Comparison of ENCODE assay signal across 9 cellular contexts in the genomic region with DNA sequence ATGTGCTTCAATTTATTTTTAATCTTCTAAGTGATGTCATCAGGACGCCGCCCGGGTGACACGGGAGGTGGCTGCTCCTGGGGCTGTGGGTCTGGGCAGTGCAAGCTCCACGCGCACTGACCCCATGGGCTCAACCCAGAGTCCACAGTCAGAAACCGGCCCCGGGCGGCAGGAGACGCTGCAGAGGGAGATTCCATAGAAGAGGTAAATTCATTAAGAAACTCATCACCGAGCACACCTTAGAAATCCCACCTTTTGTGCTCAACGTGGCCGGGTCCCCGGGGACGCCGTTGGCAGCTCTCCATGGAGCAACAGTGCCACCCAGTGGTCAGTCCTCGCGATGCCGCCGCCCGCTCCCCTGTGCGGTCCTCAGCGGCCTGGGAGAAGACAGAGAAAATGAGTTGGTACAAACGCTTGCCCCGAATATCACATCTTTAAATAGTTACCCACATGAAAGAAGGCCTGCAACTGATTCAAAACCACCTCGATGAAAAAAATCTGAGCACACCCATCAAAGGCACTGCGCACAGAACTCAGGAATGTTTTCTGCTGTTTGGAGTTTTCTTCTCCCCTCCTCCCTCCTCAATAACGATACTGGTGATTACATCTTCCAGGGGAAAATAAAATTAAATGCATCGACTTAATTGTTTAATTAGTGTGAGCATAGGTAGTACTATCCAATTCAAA.
DNase-seq lines count a peak whose midpoint lies in the region; ATAC-seq, FAIRE-seq and TF ChIP-seq lines count a peak whose summit lies in the region.
"Had no signal": no experiment of that assay in that cellular context is flagged by ENCODE, and none has a peak within 500 bp of the region (broad histone marks: within the 10 kb centered on the region; RNA-seq: fewer than 3 reads in every experiment).

No MANE protein-coding gene starts in this region.

- H3K4me2 ChIP-seq in H1 (ENCODE audit: insufficient read depth in 1 of 2, low read depth in 2 of 2, low read length in 2 of 2): peak overlapping the region; percentile 0 to 54

- H3K4me3 ChIP-seq in CD4-positive, alpha-beta memory T cell (ENCODE audit: low read length in 2 of 2): no peak overlapping the region
- peak overlapping the region in 2 of 4 experiments; percentile 8 to 45; a peak in 2 of 8 replicates for H3K4me3 ChIP-seq in H1 (ENCODE audit: extremely low read depth in 1 of 4, insufficient read depth in 2 of 4, low read depth in 3 of 4, low read length in 4 of 4)

- no peak overlapping the region for H3K9ac ChIP-seq in H1 (replicated peaks in 1 of 4; ENCODE audit: extremely low read depth in 1 of 4, low read depth in 3 of 4, low read length in 3 of 4)

- no peaks in the 10 kb centered on the region for H3K36me3 ChIP-seq in CD4-positive, alpha-beta memory T cell (ENCODE audit: insufficient read depth, low read length)
- H3K36me3 ChIP-seq in H1 (ENCODE audit: control insufficient read depth in 2 of 4, insufficient read depth in 4 of 4, low read length in 3 of 4): no peaks in the 10 kb centered on the region

- no peak for FAIRE-seq in H1 (lab: Jason Lieb, UNC)

- no peaks in the 10 kb centered on the region for H3K79me2 ChIP-seq in H1 (ENCODE audit: control insufficient read depth in 1 of 2, insufficient read depth in 2 of 2, low read length in 2 of 2)

- H3K14ac ChIP-seq in H1 (ENCODE audit: insufficient read length): no peak overlapping the region

- no peak overlapping the region for H2BK5ac ChIP-seq in H1 (ENCODE audit: low read depth, low read length)

- H3K27me3 ChIP-seq in CD4-positive, alpha-beta memory T cell (ENCODE audit: insufficient read depth, low read length): no peaks in the 10 kb centered on the region
- H3K27me3 ChIP-seq in H1 (replicated peaks in 1 of 4; ENCODE audit: control insufficient read depth in 3 of 4, extremely low read depth in 1 of 4, insufficient read depth in 3 of 4, low read length in 3 of 4): no peaks in the 10 kb centered on the region

- no peak overlapping the region for H3K27ac Mint-ChIP-seq in CD4-positive, alpha-beta memory T cell
- no peak overlapping the region for H3K27ac Mint-ChIP-seq in activated CD8-positive, alpha-beta T cell treated with anti-CD3 and anti-CD28 coated beads, Interleukin-2, amount 10 ng/mL, durations not matched to agents 7 days and 5 days
- H3K27ac Mint-ChIP-seq: activated naive CD8-positive, alpha-beta T cell had no signal

- POLR2A ChIA-PET in CD4-positive, alpha-beta memory T cell (lab: Charles Lee; ENCODE audit: partially characterized antibody): no interaction called here
- POLR2A ChIA-PET in activated CD8-positive, alpha-beta T cell treated with anti-CD3 and anti-CD28 coated beads, Interleukin-2, amount 10 ng/mL, durations not matched to agents 7 days and 5 days (lab: Charles Lee): no interaction called here
- POLR2A ChIA-PET in H1 (lab: Charles Lee; ENCODE audit: partially characterized antibody): interaction anchor here (0.6 kb wide), 1 partner anchor 308 kb away, joined by 3 read pairs; no protein-coding TSS in a partner anchor

- H4K91ac ChIP-seq in H1 (replicated peaks; ENCODE audit: insufficient read length, low read length): no peak overlapping the region

- no peak overlapping the region for H2BK12ac ChIP-seq in H1 (ENCODE audit: low read depth, low read length)

- H4K20me1 ChIP-seq in H1 (replicated peaks in 1 of 2; ENCODE audit: control insufficient read depth in 1 of 2, insufficient read depth in 2 of 2, low read length in 2 of 2): peaks cover 0 to 5% of the 10 kb centered on the region in 2 experiments

- no peak overlapping the region for H3K56ac ChIP-seq in H1 (replicated peaks; ENCODE audit: insufficient read length, low read depth, low read length)

- H3K4ac ChIP-seq in H1 (replicated peaks; ENCODE audit: insufficient read length, low read depth, low read length): no peak overlapping the region

- no peaks in the 10 kb centered on the region for H3K9me3 ChIP-seq in CD4-positive, alpha-beta memory T cell (ENCODE audit: control insufficient read depth in 1 of 2, low read length in 2 of 2)
- peaks cover 0 to 5% of the 10 kb centered on the region in 2 experiments; a peak in 1 of 4 replicates for H3K9me3 ChIP-seq in H1 (ENCODE audit: insufficient read depth in 2 of 2, low read depth in 1 of 2, low read length in 1 of 2)

- peaks cover 8 to 18% of the 10 kb centered on the region in 2 donors for H3K27me3 Mint-ChIP-seq in CD4-positive, alpha-beta memory T cell
- peaks cover 15% of the 10 kb centered on the region for H3K27me3 Mint-ChIP-seq in activated CD8-positive, alpha-beta T cell treated with anti-CD3 and anti-CD28 coated beads, Interleukin-2, amount 10 ng/mL, durations not matched to agents 7 days and 5 days (ENCODE audit: low read depth)

- H2BK120ac ChIP-seq in H1 (replicated peaks; ENCODE audit: low read depth, low read length): peak overlapping the region; percentile 19

- TF ChIP-seq RAD21 in H1 (IDR thresholded peaks at IDR 0.05 in 1 of 2, conservative IDR thresholded peaks at IDR 0.05 in 1 of 2; ENCODE audit: low read depth in 2 of 2, low read length in 2 of 2): peak; percentile 97 to 99

- 28% methylated on average over 29 of the region's 29 CpGs; no CpG with 5 or more reads in 1 of the 2 experiments for whole genome bisulfite sequencing in H1 (ENCODE audit: extremely low coverage in 1 of 2, insufficient coverage in 1 of 2, insufficient read length in 1 of 2, insufficient replicate concordance in 2 of 2, low coverage in 1 of 2, low lambda C conversion rate in 2 of 2, missing lambda C conversion rate in 1 of 2), 2 experiments

- peak overlapping the region in 3 of 8 donors; percentile 7 to 63 (median 9) for H3K4me3 Mint-ChIP-seq in CD4-positive, alpha-beta memory T cell
- H3K4me3 Mint-ChIP-seq in activated CD8-positive, alpha-beta T cell treated with anti-CD3 and anti-CD28 coated beads, Interleukin-2, amount 10 ng/mL, durations not matched to agents 7 days and 5 days: no peak overlapping the region
- H3K4me3 Mint-ChIP-seq: activated naive CD8-positive, alpha-beta T cell had no signal

- peak in 1 of 2 experiments; percentile 62; a peak in 1 of 3 replicates for TF ChIP-seq EP300 in H1 (IDR thresholded peaks at IDR 0.05; ENCODE audit: borderline replicate concordance in 1 of 2, low read depth in 2 of 2, low read length in 2 of 2)

- no peak overlapping the region for H2BK15ac ChIP-seq in H1 (ENCODE audit: low read length)

- peak overlapping the region; percentile 78; the same call in 1 of the 2 replicates for H3K18ac ChIP-seq in H1 (ENCODE audit: extremely low read depth, low read length)

- no peak for TF ChIP-seq POLR2A in H1 (IDR thresholded peaks at IDR 0.05; ENCODE audit: control extremely low read depth in 1 of 2, low read depth in 2 of 2, low read length in 2 of 2)

- H2AK5ac ChIP-seq in H1 (ENCODE audit: low read depth, low read length): no peak overlapping the region

- peak; percentile 81 to 88 (median 86) for TF ChIP-seq CTCF in H1 (IDR thresholded peaks at IDR 0.05; ENCODE audit: control extremely low read depth in 1 of 3, insufficient read depth in 1 of 3, low read depth in 1 of 3, low read length in 3 of 3)

- H3K36me3 Mint-ChIP-seq in CD4-positive, alpha-beta memory T cell: no peaks in the 10 kb centered on the region
- no peaks in the 10 kb centered on the region for H3K36me3 Mint-ChIP-seq in activated CD8-positive, alpha-beta T cell treated with anti-CD3 and anti-CD28 coated beads, Interleukin-2, amount 10 ng/mL, durations not matched to agents 7 days and 5 days (ENCODE audit: low read depth)
- H3K36me3 Mint-ChIP-seq: activated naive CD8-positive, alpha-beta T cell had no signal

- H3K4me1 Mint-ChIP-seq in CD4-positive, alpha-beta memory T cell: peaks cover 4 to 15% (median 6%) of the 10 kb centered on the region in 4 donors
- peaks cover 8% of the 10 kb centered on the region for H3K4me1 Mint-ChIP-seq in activated CD8-positive, alpha-beta T cell treated with anti-CD3 and anti-CD28 coated beads, Interleukin-2, amount 10 ng/mL, durations not matched to agents 7 days and 5 days (ENCODE audit: low read depth)

- peaks cover 8% of the 10 kb centered on the region; the same call in 1 of the 2 replicates for H3K23me2 ChIP-seq in H1 (ENCODE audit: low read depth, low read length)

- H3K23ac ChIP-seq in H1 (ENCODE audit: insufficient read length): no peak overlapping the region

- H3K9me3 Mint-ChIP-seq in CD4-positive, alpha-beta memory T cell: no peaks in the 10 kb centered on the region
- H3K9me3 Mint-ChIP-seq in activated CD8-positive, alpha-beta T cell treated with anti-CD3 and anti-CD28 coated beads, Interleukin-2, amount 10 ng/mL, durations not matched to agents 7 days and 5 days (ENCODE audit: insufficient read depth): no peaks in the 10 kb centered on the region

- CTCF ChIA-PET in CD4-positive, alpha-beta memory T cell (lab: Charles Lee; ENCODE audit: partially characterized antibody): interaction anchor here (0.6 to 2.5 kb wide), 16 partner anchors 11 to 64 kb away, joined by 3 to 14 read pairs (median 3); no protein-coding TSS in a partner anchor
- CTCF ChIA-PET in activated CD8-positive, alpha-beta T cell treated with anti-CD3 and anti-CD28 coated beads, Interleukin-2, amount 10 ng/mL, durations not matched to agents 7 days and 5 days (lab: Charles Lee): interaction anchor here (0.6 to 1.8 kb wide), 10 partner anchors 11 to 184 kb away, joined by 3 to 7 read pairs (median 4); no protein-coding TSS in a partner anchor
- CTCF ChIA-PET in H1 (lab: Charles Lee; ENCODE audit: partially characterized antibody): interaction anchor here (0.6 to 1.6 kb wide), 18 partner anchors 9 to 1061 kb away, joined by 3 to 5 read pairs (median 4); no protein-coding TSS in a partner anchor

- peak overlapping the region; percentile 30 for H4K5ac ChIP-seq in H1 (ENCODE audit: insufficient read length, low read depth, low read length)

- H4K8ac ChIP-seq in H1 (ENCODE audit: extremely low read depth, insufficient read depth, low read length): no peak overlapping the region

- peak; percentile 88 for ATAC-seq in GM19324 (IDR thresholded peaks at IDR 0.05; ENCODE audit: low FRiP score, unreplicated experiment)
- ATAC-seq in HG03354 (IDR thresholded peaks at IDR 0.05; ENCODE audit: poor library complexity, severe bottlenecking, unreplicated experiment): peak; percentile 93
- peak; percentile 94 for ATAC-seq in activated CD8-positive, alpha-beta T cell treated with anti-CD3 and anti-CD28 coated beads, Interleukin-2, amount 10 ng/mL, durations not matched to agents 7 days and 5 days

- peak; percentile 50 to 59 (median 52) for DNase-seq in CD4-positive, alpha-beta memory T cell
- DNase-seq in NCI-H510A treated with DMSO at 0.1 percent for 48 hours (lab: John Stamatoyannopoulos, UW) (peak; percentile 77), H1 (ENCODE audit: low read depth in 1 of 2, low spot score in 2 of 2) (peak; percentile 59 to 99), myocyte (ENCODE audit: low read depth) (peak; percentile 8)
- peak; percentile 78 for DNase-seq in activated CD8-positive, alpha-beta T cell treated with anti-CD3 and anti-CD28 coated beads, Interleukin-2, amount 10 ng/mL, durations not matched to agents 7 days and 5 days
- peak; percentile 45 to 46 for DNase-seq in stimulated activated CD8-positive, alpha-beta memory T cell treated with anti-CD3 and anti-CD28 coated beads, Interleukin-7, amount 100 ng/mL, for 48 hours (ENCODE audit: extremely low read depth in 1 of 2, low read depth in 1 of 2)

- H3K4me1 ChIP-seq in CD4-positive, alpha-beta memory T cell (ENCODE audit: insufficient read depth, low read length): peaks cover 6% of the 10 kb centered on the region
- H3K4me1 ChIP-seq in H1 (replicated peaks in 1 of 4; ENCODE audit: control insufficient read depth in 3 of 4, insufficient read depth in 4 of 4, low read length in 3 of 4): peaks cover 0 to 10% (median 2%) of the 10 kb centered on the region in 4 experiments; a peak in 3 of 7 replicates

- no peak overlapping the region for H3K27ac ChIP-seq in CD4-positive, alpha-beta memory T cell (ENCODE audit: low read depth, low read length)
- H3K27ac ChIP-seq in H1 (ENCODE audit: low read depth, low read length): no peak overlapping the region

- no peaks in the 10 kb centered on the region for H3K79me1 ChIP-seq in H1 (ENCODE audit: low read depth, low read length)

- intact Hi-C loops in CD4-positive, alpha-beta memory T cell (cut with micrococcal nuclease): no loop called here

- H2AFZ ChIP-seq in H1 (ENCODE audit: low read length): no peak overlapping the region

- H2BK20ac ChIP-seq in H1 (ENCODE audit: low read length): no peak overlapping the region

Comparison
In these comparisons a context has a peak if more than half of its experiments do, and no peak if none do; other contexts are left out.
1. DNase-seq: peak in every context shown above with its lines; median percentile 79 in H1; 78 in activated CD8-positive, alpha-beta T cell treated with anti-CD3 and anti-CD28 coated beads, Interleukin-2, amount 10 ng/mL, durations not matched to agents 7 days and 5 days; 77 in NCI-H510A treated with DMSO at 0.1 percent for 48 hours; 52 in CD4-positive, alpha-beta memory T cell; 46 in stimulated activated CD8-positive, alpha-beta memory T cell treated with anti-CD3 and anti-CD28 coated beads, Interleukin-7, amount 100 ng/mL, for 48 hours; 8 in myocyte.